ENCODE assay signal across 1 cellular context in the genomic region with DNA sequence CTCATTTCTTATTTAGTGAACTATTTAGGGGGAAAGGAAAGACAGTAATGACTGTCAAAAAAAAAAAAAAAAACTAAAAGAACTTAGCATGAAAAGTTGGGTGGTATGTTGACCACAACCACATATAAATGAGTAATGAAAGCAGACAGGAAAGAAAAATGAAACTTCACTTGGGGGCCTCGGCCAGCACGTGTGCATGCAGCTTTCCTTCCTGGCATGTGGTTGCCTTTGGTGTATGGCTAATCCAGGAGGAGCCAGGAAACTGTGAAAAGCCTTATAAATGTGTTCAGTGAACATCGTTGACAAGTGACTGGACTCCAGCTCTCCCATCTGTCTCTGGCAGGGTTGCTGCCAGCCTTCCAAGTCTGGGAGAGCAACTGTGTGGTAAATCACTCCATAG.
TF ChIP-seq lines count a peak whose summit lies in the region.

No MANE protein-coding gene starts in this region.

TF ChIP-seq in GM23338, 12 proteins besides CTCF, POLR2A, EP300 and RAD21 (continued from another document):
- TF ChIP-seq, protein P1, sequence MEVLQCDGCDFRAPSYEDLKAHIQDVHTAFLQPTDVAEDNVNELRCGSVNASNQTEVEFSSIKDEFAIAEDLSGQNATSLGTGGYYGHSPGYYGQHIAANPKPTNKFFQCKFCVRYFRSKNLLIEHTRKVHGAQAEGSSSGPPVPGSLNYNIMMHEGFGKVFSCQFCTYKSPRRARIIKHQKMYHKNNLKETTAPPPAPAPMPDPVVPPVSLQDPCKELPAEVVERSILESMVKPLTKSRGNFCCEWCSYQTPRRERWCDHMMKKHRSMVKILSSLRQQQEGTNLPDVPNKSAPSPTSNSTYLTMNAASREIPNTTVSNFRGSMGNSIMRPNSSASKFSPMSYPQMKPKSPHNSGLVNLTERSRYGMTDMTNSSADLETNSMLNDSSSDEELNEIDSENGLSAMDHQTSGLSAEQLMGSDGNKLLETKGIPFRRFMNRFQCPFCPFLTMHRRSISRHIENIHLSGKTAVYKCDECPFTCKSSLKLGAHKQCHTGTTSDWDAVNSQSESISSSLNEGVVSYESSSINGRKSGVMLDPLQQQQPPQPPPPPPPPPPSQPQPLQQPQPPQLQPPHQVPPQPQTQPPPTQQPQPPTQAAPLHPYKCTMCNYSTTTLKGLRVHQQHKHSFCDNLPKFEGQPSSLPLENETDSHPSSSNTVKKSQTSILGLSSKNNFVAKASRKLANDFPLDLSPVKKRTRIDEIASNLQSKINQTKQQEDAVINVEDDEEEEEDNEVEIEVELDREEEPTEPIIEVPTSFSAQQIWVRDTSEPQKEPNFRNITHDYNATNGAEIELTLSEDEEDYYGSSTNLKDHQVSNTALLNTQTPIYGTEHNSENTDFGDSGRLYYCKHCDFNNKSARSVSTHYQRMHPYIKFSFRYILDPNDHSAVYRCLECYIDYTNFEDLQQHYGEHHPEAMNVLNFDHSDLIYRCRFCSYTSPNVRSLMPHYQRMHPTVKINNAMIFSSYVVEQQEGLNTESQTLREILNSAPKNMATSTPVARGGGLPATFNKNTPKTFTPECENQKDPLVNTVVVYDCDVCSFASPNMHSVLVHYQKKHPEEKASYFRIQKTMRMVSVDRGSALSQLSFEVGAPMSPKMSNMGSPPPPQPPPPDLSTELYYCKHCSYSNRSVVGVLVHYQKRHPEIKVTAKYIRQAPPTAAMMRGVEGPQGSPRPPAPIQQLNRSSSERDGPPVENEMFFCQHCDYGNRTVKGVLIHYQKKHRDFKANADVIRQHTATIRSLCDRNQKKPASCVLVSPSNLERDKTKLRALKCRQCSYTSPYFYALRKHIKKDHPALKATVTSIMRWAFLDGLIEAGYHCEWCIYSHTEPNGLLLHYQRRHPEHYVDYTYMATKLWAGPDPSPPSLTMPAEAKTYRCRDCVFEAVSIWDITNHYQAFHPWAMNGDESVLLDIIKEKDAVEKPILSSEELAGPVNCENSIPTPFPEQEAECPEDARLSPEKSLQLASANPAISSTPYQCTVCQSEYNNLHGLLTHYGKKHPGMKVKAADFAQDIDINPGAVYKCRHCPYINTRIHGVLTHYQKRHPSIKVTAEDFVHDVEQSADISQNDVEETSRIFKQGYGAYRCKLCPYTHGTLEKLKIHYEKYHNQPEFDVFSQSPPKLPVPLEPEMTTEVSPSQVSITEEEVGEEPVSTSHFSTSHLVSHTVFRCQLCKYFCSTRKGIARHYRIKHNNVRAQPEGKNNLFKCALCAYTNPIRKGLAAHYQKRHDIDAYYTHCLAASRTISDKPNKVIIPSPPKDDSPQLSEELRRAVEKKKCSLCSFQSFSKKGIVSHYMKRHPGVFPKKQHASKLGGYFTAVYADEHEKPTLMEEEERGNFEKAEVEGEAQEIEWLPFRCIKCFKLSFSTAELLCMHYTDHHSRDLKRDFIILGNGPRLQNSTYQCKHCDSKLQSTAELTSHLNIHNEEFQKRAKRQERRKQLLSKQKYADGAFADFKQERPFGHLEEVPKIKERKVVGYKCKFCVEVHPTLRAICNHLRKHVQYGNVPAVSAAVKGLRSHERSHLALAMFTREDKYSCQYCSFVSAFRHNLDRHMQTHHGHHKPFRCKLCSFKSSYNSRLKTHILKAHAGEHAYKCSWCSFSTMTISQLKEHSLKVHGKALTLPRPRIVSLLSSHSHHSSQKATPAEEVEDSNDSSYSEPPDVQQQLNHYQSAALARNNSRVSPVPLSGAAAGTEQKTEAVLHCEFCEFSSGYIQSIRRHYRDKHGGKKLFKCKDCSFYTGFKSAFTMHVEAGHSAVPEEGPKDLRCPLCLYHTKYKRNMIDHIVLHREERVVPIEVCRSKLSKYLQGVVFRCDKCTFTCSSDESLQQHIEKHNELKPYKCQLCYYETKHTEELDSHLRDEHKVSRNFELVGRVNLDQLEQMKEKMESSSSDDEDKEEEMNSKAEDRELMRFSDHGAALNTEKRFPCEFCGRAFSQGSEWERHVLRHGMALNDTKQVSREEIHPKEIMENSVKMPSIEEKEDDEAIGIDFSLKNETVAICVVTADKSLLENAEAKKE (CRISPR knock-in tag; IDR thresholded peaks at IDR 0.05) = no peak
- TF ChIP-seq JUNB (IDR thresholded peaks at IDR 0.05; ENCODE audit: unreplicated experiment) = no peak
TF ChIP-seq in GM23338: peak in this region for 0.
